Comparison of ENCODE assay signal across 1 cellular context in genomic region chr15:100721758-100722550, GRCh38.
TF ChIP-seq lines count a peak whose summit lies in the region.

No MANE protein-coding gene starts in this region.

TF ChIP-seq in HepG2, 621 proteins besides CTCF, POLR2A, EP300 and RAD21 (continued from another document and continues in another):
- TF ChIP-seq ZNF512B (CRISPR knock-in tag; IDR thresholded peaks at IDR 0.05; ENCODE audit: borderline replicate concordance): no peak
- TF ChIP-seq CEBPG (CRISPR knock-in tag; IDR thresholded peaks at IDR 0.05): peak; percentile 93
- peak; percentile 84; the same call in 2 of the 3 replicates for TF ChIP-seq MXI1 (IDR thresholded peaks at IDR 0.05; ENCODE audit: borderline replicate concordance, low read depth, low read length)
- TF ChIP-seq SAP130 (CRISPR knock-in tag; IDR thresholded peaks at IDR 0.05; ENCODE audit: low read depth): peak; percentile 67
- TF ChIP-seq, protein P1, sequence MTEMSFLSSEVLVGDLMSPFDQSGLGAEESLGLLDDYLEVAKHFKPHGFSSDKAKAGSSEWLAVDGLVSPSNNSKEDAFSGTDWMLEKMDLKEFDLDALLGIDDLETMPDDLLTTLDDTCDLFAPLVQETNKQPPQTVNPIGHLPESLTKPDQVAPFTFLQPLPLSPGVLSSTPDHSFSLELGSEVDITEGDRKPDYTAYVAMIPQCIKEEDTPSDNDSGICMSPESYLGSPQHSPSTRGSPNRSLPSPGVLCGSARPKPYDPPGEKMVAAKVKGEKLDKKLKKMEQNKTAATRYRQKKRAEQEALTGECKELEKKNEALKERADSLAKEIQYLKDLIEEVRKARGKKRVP (CRISPR knock-in tag; IDR thresholded peaks at IDR 0.05): peak in 1 of 2 experiments; percentile 50; a peak in 2 of 4 replicates
- no peak for TF ChIP-seq ZBTB38 (CRISPR knock-in tag; IDR thresholded peaks at IDR 0.05)
- TF ChIP-seq AHR (CRISPR knock-in tag; IDR thresholded peaks at IDR 0.05): no peak
- TF ChIP-seq FOXP1 (IDR thresholded peaks at IDR 0.05): no peak
- 0 out of 2 replicates have a peak, but pooled peaks have one; percentile 31 for TF ChIP-seq FOXP1 (CRISPR knock-in tag; IDR thresholded peaks at IDR 0.05)
- no peak for TF ChIP-seq GMEB2 (CRISPR knock-in tag; IDR thresholded peaks at IDR 0.05; ENCODE audit: low read depth)
- 0 out of 2 replicates have a peak, but pooled peaks have one; percentile 27 for TF ChIP-seq ZNF331 (CRISPR knock-in tag; IDR thresholded peaks at IDR 0.05)
- peak; percentile 98 for TF ChIP-seq CEBPB (IDR thresholded peaks at IDR 0.05; ENCODE audit: borderline replicate concordance, low read depth, low read length)
- peak; percentile 58; the same call in 1 of the 2 replicates for TF ChIP-seq TGIF2 (CRISPR knock-in tag; IDR thresholded peaks at IDR 0.05)
- peak; percentile 48 for TF ChIP-seq TBL1XR1 (IDR thresholded peaks at IDR 0.05; ENCODE audit: borderline replicate concordance, low read length, partially characterized antibody)
- TF ChIP-seq ZNF737 (CRISPR knock-in tag; IDR thresholded peaks at IDR 0.05; ENCODE audit: borderline replicate concordance): no peak
- peak; percentile 91 for TF ChIP-seq JUNB (CRISPR knock-in tag; IDR thresholded peaks at IDR 0.05; ENCODE audit: borderline replicate concordance)
- TF ChIP-seq MAFK (conservative IDR thresholded peaks at IDR 0.05 in 1 of 2, IDR thresholded peaks at IDR 0.05 in 1 of 2; ENCODE audit: low read length in 2 of 2): peak; percentile 30 to 42; a peak in 2 of 4 replicates
- peak; percentile 91 for TF ChIP-seq ELF3 (CRISPR knock-in tag; IDR thresholded peaks at IDR 0.05)
- TF ChIP-seq ZNF644 (CRISPR knock-in tag; IDR thresholded peaks at IDR 0.05; ENCODE audit: low read depth): peak; percentile 92
- TF ChIP-seq U2AF2 (IDR thresholded peaks at IDR 0.05; ENCODE audit: low read depth, low read length): no peak
- peak; percentile 50 for TF ChIP-seq RBM22 (optimal IDR thresholded peaks at IDR 0.05; ENCODE audit: low read length)
- peak; percentile 86 for TF ChIP-seq RFX3 (CRISPR knock-in tag; IDR thresholded peaks at IDR 0.05)
- TF ChIP-seq FOXA3 (CRISPR knock-in tag; IDR thresholded peaks at IDR 0.05): peak; percentile 67
- TF ChIP-seq FOSL1 (CRISPR knock-in tag; IDR thresholded peaks at IDR 0.05; ENCODE audit: borderline replicate concordance): no peak
- TF ChIP-seq RXRB (CRISPR knock-in tag; IDR thresholded peaks at IDR 0.05; ENCODE audit: borderline replicate concordance): peak; percentile 63; the same call in 1 of the 2 replicates
- TF ChIP-seq ZNF335 (CRISPR knock-in tag; IDR thresholded peaks at IDR 0.05): 0 out of 2 replicates have a peak, but pooled peaks have one; percentile 37
- TF ChIP-seq CREM (IDR thresholded peaks at IDR 0.05): peak; percentile 40; the same call in 1 of the 2 replicates
- no peak for TF ChIP-seq CREM (CRISPR knock-in tag; IDR thresholded peaks at IDR 0.05)
- TF ChIP-seq, protein P2, sequence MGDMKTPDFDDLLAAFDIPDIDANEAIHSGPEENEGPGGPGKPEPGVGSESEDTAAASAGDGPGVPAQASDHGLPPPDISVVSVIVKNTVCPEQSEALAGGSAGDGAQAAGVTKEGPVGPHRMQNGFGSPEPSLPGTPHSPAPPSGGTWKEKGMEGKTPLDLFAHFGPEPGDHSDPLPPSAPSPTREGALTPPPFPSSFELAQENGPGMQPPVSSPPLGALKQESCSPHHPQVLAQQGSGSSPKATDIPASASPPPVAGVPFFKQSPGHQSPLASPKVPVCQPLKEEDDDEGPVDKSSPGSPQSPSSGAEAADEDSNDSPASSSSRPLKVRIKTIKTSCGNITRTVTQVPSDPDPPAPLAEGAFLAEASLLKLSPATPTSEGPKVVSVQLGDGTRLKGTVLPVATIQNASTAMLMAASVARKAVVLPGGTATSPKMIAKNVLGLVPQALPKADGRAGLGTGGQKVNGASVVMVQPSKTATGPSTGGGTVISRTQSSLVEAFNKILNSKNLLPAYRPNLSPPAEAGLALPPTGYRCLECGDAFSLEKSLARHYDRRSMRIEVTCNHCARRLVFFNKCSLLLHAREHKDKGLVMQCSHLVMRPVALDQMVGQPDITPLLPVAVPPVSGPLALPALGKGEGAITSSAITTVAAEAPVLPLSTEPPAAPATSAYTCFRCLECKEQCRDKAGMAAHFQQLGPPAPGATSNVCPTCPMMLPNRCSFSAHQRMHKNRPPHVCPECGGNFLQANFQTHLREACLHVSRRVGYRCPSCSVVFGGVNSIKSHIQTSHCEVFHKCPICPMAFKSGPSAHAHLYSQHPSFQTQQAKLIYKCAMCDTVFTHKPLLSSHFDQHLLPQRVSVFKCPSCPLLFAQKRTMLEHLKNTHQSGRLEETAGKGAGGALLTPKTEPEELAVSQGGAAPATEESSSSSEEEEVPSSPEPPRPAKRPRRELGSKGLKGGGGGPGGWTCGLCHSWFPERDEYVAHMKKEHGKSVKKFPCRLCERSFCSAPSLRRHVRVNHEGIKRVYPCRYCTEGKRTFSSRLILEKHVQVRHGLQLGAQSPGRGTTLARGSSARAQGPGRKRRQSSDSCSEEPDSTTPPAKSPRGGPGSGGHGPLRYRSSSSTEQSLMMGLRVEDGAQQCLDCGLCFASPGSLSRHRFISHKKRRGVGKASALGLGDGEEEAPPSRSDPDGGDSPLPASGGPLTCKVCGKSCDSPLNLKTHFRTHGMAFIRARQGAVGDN (CRISPR knock-in tag; IDR thresholded peaks at IDR 0.05): no peak
- peak; percentile 23; the same call in 1 of the 2 replicates for TF ChIP-seq NFE2L2 (IDR thresholded peaks at IDR 0.05; ENCODE audit: low read length)
- 0 out of 2 replicates have a peak, but pooled peaks have one; percentile 58 for TF ChIP-seq SMAD3 (CRISPR knock-in tag; IDR thresholded peaks at IDR 0.05)
- TF ChIP-seq SMC3 (IDR thresholded peaks at IDR 0.05; ENCODE audit: low read length): 0 out of 2 replicates have a peak, but pooled peaks have one; percentile 9
- TF ChIP-seq, protein P3, sequence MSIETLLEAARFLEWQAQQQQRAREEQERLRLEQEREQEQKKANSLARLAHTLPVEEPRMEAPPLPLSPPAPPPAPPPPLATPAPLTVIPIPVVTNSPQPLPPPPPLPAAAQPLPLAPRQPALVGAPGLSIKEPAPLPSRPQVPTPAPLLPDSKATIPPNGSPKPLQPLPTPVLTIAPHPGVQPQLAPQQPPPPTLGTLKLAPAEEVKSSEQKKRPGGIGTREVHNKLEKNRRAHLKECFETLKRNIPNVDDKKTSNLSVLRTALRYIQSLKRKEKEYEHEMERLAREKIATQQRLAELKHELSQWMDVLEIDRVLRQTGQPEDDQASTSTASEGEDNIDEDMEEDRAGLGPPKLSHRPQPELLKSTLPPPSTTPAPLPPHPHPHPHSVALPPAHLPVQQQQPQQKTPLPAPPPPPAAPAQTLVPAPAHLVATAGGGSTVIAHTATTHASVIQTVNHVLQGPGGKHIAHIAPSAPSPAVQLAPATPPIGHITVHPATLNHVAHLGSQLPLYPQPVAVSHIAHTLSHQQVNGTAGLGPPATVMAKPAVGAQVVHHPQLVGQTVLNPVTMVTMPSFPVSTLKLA (IDR thresholded peaks at IDR 0.05): 0 out of 2 replicates have a peak, but pooled peaks have one; percentile 5
- TF ChIP-seq MYPOP (CRISPR knock-in tag; IDR thresholded peaks at IDR 0.05): peak; percentile 33; the same call in 1 of the 2 replicates
- TF ChIP-seq, protein P4, sequence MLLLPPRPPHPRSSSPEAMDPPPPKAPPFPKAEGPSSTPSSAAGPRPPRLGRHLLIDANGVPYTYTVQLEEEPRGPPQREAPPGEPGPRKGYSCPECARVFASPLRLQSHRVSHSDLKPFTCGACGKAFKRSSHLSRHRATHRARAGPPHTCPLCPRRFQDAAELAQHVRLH (CRISPR knock-in tag; IDR thresholded peaks at IDR 0.05; ENCODE audit: borderline replicate concordance, low read depth): 0 out of 2 replicates have a peak, but pooled peaks have one; percentile 26
- no peak for TF ChIP-seq HNF1A (IDR thresholded peaks at IDR 0.05; ENCODE audit: low read depth)
- 0 out of 2 replicates have a peak, but pooled peaks have one; percentile 11 for TF ChIP-seq HNF1A (CRISPR knock-in tag; IDR thresholded peaks at IDR 0.05; ENCODE audit: borderline replicate concordance)
- TF ChIP-seq NFE2 (CRISPR knock-in tag; IDR thresholded peaks at IDR 0.05): 0 out of 2 replicates have a peak, but pooled peaks have one; percentile 28
- no peak for TF ChIP-seq SOX6 (IDR thresholded peaks at IDR 0.05)
- peak; percentile 76 for TF ChIP-seq SOX6 (CRISPR knock-in tag; IDR thresholded peaks at IDR 0.05)
- TF ChIP-seq NFYC (CRISPR knock-in tag; IDR thresholded peaks at IDR 0.05): peak; percentile 46
- 0 out of 2 replicates have a peak, but pooled peaks have one; percentile 33 for TF ChIP-seq ZNF614 (CRISPR knock-in tag; IDR thresholded peaks at IDR 0.05; ENCODE audit: borderline replicate concordance)
- TF ChIP-seq KAT2B (IDR thresholded peaks at IDR 0.05; ENCODE audit: borderline replicate concordance, low read depth, low read length): peak; percentile 18; the same call in 1 of the 2 replicates
- TF ChIP-seq NFATC3 (CRISPR knock-in tag; IDR thresholded peaks at IDR 0.05): no peak
- peak; percentile 52 for TF ChIP-seq MAFF (IDR thresholded peaks at IDR 0.05; ENCODE audit: low read depth, low read length)
